ENCODE assay signal across 1 cellular context in the genomic region with DNA sequence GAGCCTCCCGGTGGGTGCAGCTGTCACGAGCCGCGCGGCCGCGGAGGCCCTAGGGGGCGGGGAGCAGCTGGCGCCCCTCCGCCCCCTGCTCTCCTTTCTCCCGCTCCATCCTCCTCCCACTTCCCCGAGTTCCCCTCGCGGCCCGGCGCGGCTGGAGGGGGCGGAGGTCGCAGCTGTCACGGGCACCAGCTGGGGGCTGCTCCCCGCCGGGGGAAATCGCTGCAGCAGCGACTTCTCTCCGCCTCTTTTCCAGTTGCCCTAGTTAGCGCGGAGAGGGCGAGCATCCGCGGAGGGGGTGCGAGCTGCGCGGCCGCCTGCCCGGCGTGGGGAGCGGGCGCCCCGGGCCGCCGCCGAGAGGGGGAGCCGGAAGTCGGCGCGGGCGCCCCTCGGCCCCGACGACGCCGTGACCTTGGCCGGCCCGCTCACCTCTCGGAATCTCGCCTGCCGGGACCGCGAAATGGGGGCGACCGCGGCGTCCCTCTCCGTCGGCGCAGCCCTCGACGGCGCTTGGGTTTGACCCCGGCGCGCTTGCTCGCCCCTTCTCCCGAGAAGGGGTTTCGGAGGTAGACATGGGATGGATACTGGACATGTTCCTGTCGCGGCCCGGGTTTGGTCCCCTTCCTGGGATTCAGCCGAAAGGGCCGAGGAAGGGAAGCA.
TF ChIP-seq lines count a peak whose summit lies in the region.

No MANE protein-coding gene starts in this region.

TF ChIP-seq in H1, 55 proteins besides CTCF, POLR2A, EP300 and RAD21 (continued from another document):
- TF ChIP-seq SP1 (IDR thresholded peaks at IDR 0.05; ENCODE audit: low read depth, low read length) (no peak), KDM1A (IDR thresholded peaks at IDR 0.05; ENCODE audit: borderline replicate concordance, low read length) (0 out of 2 replicates have a peak, but pooled peaks have one; percentile 17), CHD2 (IDR thresholded peaks at IDR 0.05; ENCODE audit: low read length) (no peak), TBP (IDR thresholded peaks at IDR 0.05; ENCODE audit: low read depth, low read length) (no peak), SAP30 (IDR thresholded peaks at IDR 0.05; ENCODE audit: insufficient read depth, insufficient replicate concordance, low read length) (no peak), SUZ12 (IDR thresholded peaks at IDR 0.05; ENCODE audit: low read length) (no peak), RXRA (IDR thresholded peaks at IDR 0.05; ENCODE audit: insufficient read depth, low read depth, low read length) (no peak), NRF1 (IDR thresholded peaks at IDR 0.05; ENCODE audit: low read depth, low read length) (no peak), POLR2AphosphoS5 (IDR thresholded peaks at IDR 0.05; ENCODE audit: low read depth, low read length) (no peak), MAFK (IDR thresholded peaks at IDR 0.05; ENCODE audit: low read depth, low read length) (no peak), RBBP5 (IDR thresholded peaks at IDR 0.05; ENCODE audit: borderline replicate concordance, low read depth, low read length) (peak; percentile 98; the same call in 1 of the 2 replicates), CTBP2 (IDR thresholded peaks at IDR 0.05; ENCODE audit: borderline replicate concordance, insufficient read depth, insufficient read length, low read length) (no peak), SIRT6 (IDR thresholded peaks at IDR 0.05; ENCODE audit: low read length) (no peak), HDAC2 (IDR thresholded peaks at IDR 0.05; ENCODE audit: borderline replicate concordance in 1 of 2, low read depth in 2 of 2, low read length in 2 of 2) (peak in 1 of 2 experiments; percentile 92; a peak in 1 of 4 replicates), GABPA (IDR thresholded peaks at IDR 0.05; ENCODE audit: borderline replicate concordance, insufficient read depth, low read length) (no peak), FOSL1 (IDR thresholded peaks at IDR 0.05; ENCODE audit: insufficient read depth, low read depth, low read length) (no peak), CHD7 (IDR thresholded peaks at IDR 0.05; ENCODE audit: insufficient replicate concordance, low read length) (no peak), EGR1 (IDR thresholded peaks at IDR 0.05; ENCODE audit: borderline replicate concordance, low read depth, low read length) (no peak), GTF2F1 (IDR thresholded peaks at IDR 0.05; ENCODE audit: borderline replicate concordance, low read depth, low read length) (no peak), EZH2 (IDR thresholded peaks at IDR 0.05; ENCODE audit: low read depth, low read length, severe bottlenecking) (no peak), CREB1 (IDR thresholded peaks at IDR 0.05) (no peak), JUND (IDR thresholded peaks at IDR 0.05; ENCODE audit: low read length) (no peak), ASH2L (IDR thresholded peaks at IDR 0.05; ENCODE audit: low read length) (peak; percentile 93)
- TF ChIP-seq, protein P1, sequence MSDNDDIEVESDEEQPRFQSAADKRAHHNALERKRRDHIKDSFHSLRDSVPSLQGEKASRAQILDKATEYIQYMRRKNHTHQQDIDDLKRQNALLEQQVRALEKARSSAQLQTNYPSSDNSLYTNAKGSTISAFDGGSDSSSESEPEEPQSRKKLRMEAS (IDR thresholded peaks at IDR 0.05), result no peak
- TF ChIP-seq, protein P2, sequence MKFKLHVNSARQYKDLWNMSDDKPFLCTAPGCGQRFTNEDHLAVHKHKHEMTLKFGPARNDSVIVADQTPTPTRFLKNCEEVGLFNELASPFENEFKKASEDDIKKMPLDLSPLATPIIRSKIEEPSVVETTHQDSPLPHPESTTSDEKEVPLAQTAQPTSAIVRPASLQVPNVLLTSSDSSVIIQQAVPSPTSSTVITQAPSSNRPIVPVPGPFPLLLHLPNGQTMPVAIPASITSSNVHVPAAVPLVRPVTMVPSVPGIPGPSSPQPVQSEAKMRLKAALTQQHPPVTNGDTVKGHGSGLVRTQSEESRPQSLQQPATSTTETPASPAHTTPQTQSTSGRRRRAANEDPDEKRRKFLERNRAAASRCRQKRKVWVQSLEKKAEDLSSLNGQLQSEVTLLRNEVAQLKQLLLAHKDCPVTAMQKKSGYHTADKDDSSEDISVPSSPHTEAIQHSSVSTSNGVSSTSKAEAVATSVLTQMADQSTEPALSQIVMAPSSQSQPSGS (IDR thresholded peaks at IDR 0.05; ENCODE audit: low read length), result no peak
